In genomic region chr6:148874698-148875293, GRCh38 we compare ENCODE assay signal across 12 cellular contexts.
A peak's percentile ranks its signal among the peaks of the same experiment; 100 is the strongest.
DNase-seq lines count a peak whose midpoint lies in the region; ATAC-seq and TF ChIP-seq lines count a peak whose summit lies in the region.
"Had no signal": no experiment of that assay in that cellular context is flagged by ENCODE, and none has a peak within 500 bp of the region (broad histone marks: within the 10 kb centered on the region; RNA-seq: fewer than 3 reads in every experiment).

No MANE protein-coding gene starts in this region.

- H3K27me3 Mint-ChIP-seq in endodermal cell (ENCODE audit: insufficient read depth) = no peaks in the 10 kb centered on the region
- H3K27me3 Mint-ChIP-seq in neural crest cell (ENCODE audit: low read depth) = no peaks in the 10 kb centered on the region
- no peaks in the 10 kb centered on the region for H3K27me3 Mint-ChIP-seq in stimulated activated naive B cell treated with anti-CD40 and anti-IgM and Interleukin-4, amounts not matched to agents 10 μg/mL and 1 μg/mL and 100 μg/mL, for 72 hours
- H3K27me3 Mint-ChIP-seq: CD4-positive, alpha-beta T cell had no signal

- 52 to 67% methylated on average over 5 to 9 of the region's 9 CpGs for WGBS in endodermal cell (ENCODE audit: insufficient coverage in 1 of 2, insufficient read length in 1 of 2), 2 experiments

- no peaks in the 10 kb centered on the region for H3K9me3 ChIP-seq in endodermal cell (ENCODE audit: control insufficient read depth, low read length)
- H3K9me3 ChIP-seq: tibial artery had no signal

- peak; percentile 71 for DNase-seq in HPDE6-E6E7 (ENCODE audit: extremely low spot score)
- DNase-seq in NCI-H526 (lab: John Stamatoyannopoulos, UW) = peak; percentile 70 to 77
- peak; percentile 58 for DNase-seq in endodermal cell
- no peak for DNase-seq in neural crest cell (ENCODE audit: low read depth, low spot score)
- DNase-seq in NCI-H510A (lab: John Stamatoyannopoulos, UW) = no peak
- DNase-seq in activated CD4-positive, alpha-beta T cell treated with anti-CD3 and anti-CD28 coated beads for 1 hour = no peak
- DNase-seq in stimulated activated naive B cell treated with anti-CD40 and anti-IgM and Interleukin-4, amounts not matched to agents 10 μg/mL and 1 μg/mL and 100 μg/mL, for 72 hours = no peak
- no peak for DNase-seq in GF-D8 (lab: John Stamatoyannopoulos, UW)
- DNase-seq: CD4-positive, alpha-beta T cell; NCI-H82; stimulated activated CD4-positive, alpha-beta T cell treated with anti-CD3 and anti-CD28 coated beads, Interleukin-4, amount 100 ng/mL, for 1 hour; tibial artery had no signal

- TF ChIP-seq CTCF in endodermal cell (conservative IDR thresholded peaks at IDR 0.05) (no peak), neural crest cell (conservative IDR thresholded peaks at IDR 0.05) (no peak)

- no peak overlapping the region for H3K4me3 ChIP-seq in endodermal cell (ENCODE audit: low read length)
- H3K4me3 ChIP-seq: tibial artery had no signal

- no peak overlapping the region for H3K9ac ChIP-seq in endodermal cell (ENCODE audit: extremely low read depth, low read length, poor library complexity, severe bottlenecking)

- H3K27me3 ChIP-seq in endodermal cell (ENCODE audit: control insufficient read depth, insufficient read depth, low read length, poor library complexity, severe bottlenecking) = no peaks in the 10 kb centered on the region
- H3K27me3 ChIP-seq: tibial artery had no signal

- H3K4me1 Mint-ChIP-seq in endodermal cell (peaks cover 22% of the 10 kb centered on the region), neural crest cell (peaks cover 32% of the 10 kb centered on the region)
- peaks cover 40 to 63% of the 10 kb centered on the region in 2 donors for H3K4me1 Mint-ChIP-seq in stimulated activated naive B cell treated with anti-CD40 and anti-IgM and Interleukin-4, amounts not matched to agents 10 μg/mL and 1 μg/mL and 100 μg/mL, for 72 hours

- H3K9me3 Mint-ChIP-seq in endodermal cell (no peaks in the 10 kb centered on the region), neural crest cell (peaks cover 2% of the 10 kb centered on the region)
- H3K9me3 Mint-ChIP-seq in stimulated activated naive B cell treated with anti-CD40 and anti-IgM and Interleukin-4, amounts not matched to agents 10 μg/mL and 1 μg/mL and 100 μg/mL, for 72 hours = no peaks in the 10 kb centered on the region
- H3K9me3 Mint-ChIP-seq: CD4-positive, alpha-beta T cell had no signal

- peaks cover 7% of the 10 kb centered on the region for H3K4me1 ChIP-seq in endodermal cell (ENCODE audit: control insufficient read depth, insufficient read depth, low read length)

- ATAC-seq in stimulated activated naive B cell treated with anti-CD40 and anti-IgM and Interleukin-4, amounts not matched to agents 10 μg/mL and 1 μg/mL and 100 μg/mL, for 72 hours (replicated peaks) = no peak

- no peaks in the 10 kb centered on the region for H3K36me3 ChIP-seq in endodermal cell (ENCODE audit: control insufficient read depth, insufficient read depth, low read length)
- H3K36me3 ChIP-seq: tibial artery had no signal

- H3K27ac Mint-ChIP-seq in endodermal cell (no peak overlapping the region), neural crest cell (ENCODE audit: unreplicated experiment) (peak overlapping the region; percentile 96)
- H3K27ac Mint-ChIP-seq in stimulated activated naive B cell treated with anti-CD40 and anti-IgM and Interleukin-4, amounts not matched to agents 10 μg/mL and 1 μg/mL and 100 μg/mL, for 72 hours = no peak overlapping the region
- H3K27ac Mint-ChIP-seq: CD4-positive, alpha-beta T cell had no signal

- H3K4me3 Mint-ChIP-seq in endodermal cell (no peak overlapping the region), neural crest cell (no peak overlapping the region)
- H3K4me3 Mint-ChIP-seq in stimulated activated naive B cell treated with anti-CD40 and anti-IgM and Interleukin-4, amounts not matched to agents 10 μg/mL and 1 μg/mL and 100 μg/mL, for 72 hours = no peak overlapping the region
- H3K4me3 Mint-ChIP-seq: CD4-positive, alpha-beta T cell had no signal

- peak overlapping the region; percentile 91 for H3K27ac ChIP-seq in endodermal cell (ENCODE audit: low read depth, low read length)
- H3K27ac ChIP-seq: tibial artery had no signal

- H3K36me3 Mint-ChIP-seq in endodermal cell (ENCODE audit: low read depth) (no peaks in the 10 kb centered on the region), neural crest cell (ENCODE audit: low read depth) (no peaks in the 10 kb centered on the region)
- peaks cover 6% of the 10 kb centered on the region in 2 donors for H3K36me3 Mint-ChIP-seq in stimulated activated naive B cell treated with anti-CD40 and anti-IgM and Interleukin-4, amounts not matched to agents 10 μg/mL and 1 μg/mL and 100 μg/mL, for 72 hours

Comparison
In these comparisons a context has a peak if more than half of its experiments do, and no peak if none do; other contexts are left out.
1. DNase-seq: peak in HPDE6-E6E7 (single experiment), NCI-H526 (2 of 2) and endodermal cell (single experiment); none in neural crest cell (single experiment), NCI-H510A (single experiment), activated CD4-positive, alpha-beta T cell treated with anti-CD3 and anti-CD28 coated beads for 1 hour (single experiment), stimulated activated naive B cell treated with anti-CD40 and anti-IgM and Interleukin-4, amounts not matched to agents 10 μg/mL and 1 μg/mL and 100 μg/mL, for 72 hours (single experiment) and GF-D8 (single experiment).